ENCODE assay signal across 8 cellular contexts in the genomic region with DNA sequence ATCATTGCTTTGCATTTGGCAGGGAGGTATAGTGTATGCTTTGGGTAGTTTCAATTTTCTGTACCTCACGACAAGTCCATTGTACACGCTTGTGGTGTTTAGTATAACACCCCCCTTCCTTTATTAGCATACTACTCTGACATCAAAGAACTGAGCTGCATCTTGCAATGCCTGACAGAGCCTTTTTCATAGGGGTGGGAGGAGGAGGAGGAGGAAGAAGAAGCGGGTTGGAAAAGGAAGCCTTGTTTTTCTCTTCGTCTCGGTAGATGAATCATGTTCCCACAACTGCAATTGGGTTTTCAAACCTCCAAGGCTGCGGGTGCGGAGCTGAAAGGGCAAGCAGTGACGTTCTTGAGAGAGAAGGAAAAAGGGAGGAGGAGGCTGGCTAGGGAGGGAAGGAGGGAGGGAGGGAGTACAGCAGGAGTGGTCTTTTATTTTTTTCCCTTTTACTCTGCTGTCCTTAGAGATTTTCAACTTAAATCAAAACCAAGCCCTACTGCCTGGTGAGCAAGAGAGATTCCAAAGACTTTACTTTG.
DNase-seq lines count a peak whose midpoint lies in the region; ATAC-seq lines count a peak whose summit lies in the region.

No MANE protein-coding gene starts in this region.

- H3K9me3 Mint-ChIP-seq in activated naive CD8-positive, alpha-beta T cell treated with anti-CD3 and anti-CD28 coated beads, Interleukin-2, amount 10 ng/mL, durations not matched to agents 7 days and 5 days = no peaks in the 10 kb centered on the region

- H3K36me3 Mint-ChIP-seq in activated naive CD8-positive, alpha-beta T cell treated with anti-CD3 and anti-CD28 coated beads, Interleukin-2, amount 10 ng/mL, durations not matched to agents 7 days and 5 days = peaks cover 6% of the 10 kb centered on the region

- intact Hi-C loops in left ventricle myocardium superior (cut with micrococcal nuclease) = no loop called here

- H3K27ac Mint-ChIP-seq in activated naive CD8-positive, alpha-beta T cell treated with anti-CD3 and anti-CD28 coated beads, Interleukin-2, amount 10 ng/mL, durations not matched to agents 7 days and 5 days = no peak overlapping the region

- DNase-seq in Ammon's horn (ENCODE audit: low spot score) = peak; percentile 68
- peak; percentile 95 for DNase-seq in RPMI7951 (ENCODE audit: low read depth)
- DNase-seq in activated naive CD8-positive, alpha-beta T cell treated with anti-CD3 and anti-CD28 coated beads, Interleukin-2, amount 10 ng/mL, durations not matched to agents 7 days and 5 days = peak; percentile 34
- DNase-seq in left ventricle myocardium superior = peak; percentile 72
- peak; percentile 91 for DNase-seq in renal cortical epithelial cell (ENCODE audit: low read depth)
- DNase-seq in NCI-H510A (lab: John Stamatoyannopoulos, UW) = no peak
- DNase-seq in HuH-7 (ENCODE audit: low spot score) = no peak

- peaks cover 24% of the 10 kb centered on the region for H3K4me1 Mint-ChIP-seq in activated naive CD8-positive, alpha-beta T cell treated with anti-CD3 and anti-CD28 coated beads, Interleukin-2, amount 10 ng/mL, durations not matched to agents 7 days and 5 days

- no peaks in the 10 kb centered on the region for H3K27me3 Mint-ChIP-seq in activated naive CD8-positive, alpha-beta T cell treated with anti-CD3 and anti-CD28 coated beads, Interleukin-2, amount 10 ng/mL, durations not matched to agents 7 days and 5 days

- ATAC-seq in GM21737 (IDR thresholded peaks at IDR 0.05; ENCODE audit: unreplicated experiment) (peak; percentile 51), left ventricle myocardium superior (peak; percentile 74)
- ATAC-seq in activated naive CD8-positive, alpha-beta T cell treated with anti-CD3 and anti-CD28 coated beads, Interleukin-2, amount 10 ng/mL, durations not matched to agents 7 days and 5 days (ENCODE audit: low read depth) = peak; percentile 85

- POLR2A ChIA-PET in activated naive CD8-positive, alpha-beta T cell treated with anti-CD3 and anti-CD28 coated beads, Interleukin-2, amount 10 ng/mL, durations not matched to agents 7 days and 5 days (lab: Charles Lee) = interaction anchor here (1.0 to 2.8 kb wide), 3 partner anchors 12 to 71 kb away, joined by 3 to 14 read pairs (median 4); no protein-coding TSS in a partner anchor

- H3K4me3 Mint-ChIP-seq in activated naive CD8-positive, alpha-beta T cell treated with anti-CD3 and anti-CD28 coated beads, Interleukin-2, amount 10 ng/mL, durations not matched to agents 7 days and 5 days = no peak overlapping the region

Comparison
In these comparisons a context has a peak if more than half of its experiments do, and no peak if none do; other contexts are left out.
1. DNase-seq: peak in Ammon's horn (single experiment), RPMI7951 (single experiment), activated naive CD8-positive, alpha-beta T cell treated with anti-CD3 and anti-CD28 coated beads, Interleukin-2, amount 10 ng/mL, durations not matched to agents 7 days and 5 days (single experiment), left ventricle myocardium superior (single experiment) and renal cortical epithelial cell (single experiment); none in NCI-H510A (single experiment) and HuH-7 (single experiment).
2. Peak in every context shown above with its lines, with median percentiles within 50 percentile points of each other: ATAC-seq.